In the genomic region with DNA sequence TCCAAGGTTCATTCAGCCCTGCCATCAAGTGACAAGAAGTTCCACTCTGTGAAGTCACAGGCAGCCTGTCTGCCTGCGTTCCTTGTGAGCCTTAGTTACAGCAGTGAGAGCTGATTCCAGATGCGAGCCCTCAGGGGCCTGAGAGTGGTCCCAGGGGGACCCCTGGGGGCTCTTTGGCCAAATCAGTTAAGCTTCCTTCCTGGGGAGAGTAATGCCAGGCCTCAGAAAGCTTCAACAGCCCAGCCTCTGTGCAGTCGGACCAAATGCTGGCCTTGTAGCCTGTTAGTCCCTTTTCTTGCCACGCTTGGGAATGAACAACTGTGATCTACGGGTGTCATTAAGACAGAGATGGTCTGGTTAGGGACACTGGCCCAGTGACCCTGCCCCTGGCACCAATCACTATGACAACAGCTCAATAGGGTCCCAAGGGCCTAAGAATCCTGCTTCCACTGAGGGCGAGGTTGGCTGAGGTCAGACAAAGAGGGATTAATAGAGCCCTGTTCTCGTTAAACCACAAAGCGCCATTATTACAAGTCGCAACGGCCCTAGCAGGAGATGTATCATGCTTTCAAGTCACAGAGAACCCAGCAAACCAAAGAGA, we compare ENCODE assay signal across 9 cellular contexts. TPM values are rescaled to one million over a fixed set of nuclear protein-coding genes. Genes with fewer than 3 reads are reported as not detected.
A peak's percentile ranks its signal among the peaks of the same experiment; 100 is the strongest.
DNase-seq lines count a peak whose midpoint lies in the region; ATAC-seq, FAIRE-seq and TF ChIP-seq lines count a peak whose summit lies in the region.
"Had no signal": no experiment of that assay in that cellular context is flagged by ENCODE, and none has a peak within 500 bp of the region (broad histone marks: within the 10 kb centered on the region; RNA-seq: fewer than 3 reads in every experiment).

No MANE protein-coding gene starts in this region.

- DNase-seq in A549 (ENCODE audit: low read depth in 1 of 2, low spot score in 1 of 2) = no peak
- peak; percentile 58 for DNase-seq in WERI-Rb-1
- no peak for DNase-seq in right atrium auricular region (ENCODE audit: low spot score)
- peak in 4 of 5 donors; percentile 15 to 31 (median 24) for DNase-seq in ovary
- no peak for DNase-seq in NCI-H1436 treated with DMSO at 0.1 percent for 48 hours (lab: John Stamatoyannopoulos, UW)
- no peak for DNase-seq in NCI-H1436 (lab: John Stamatoyannopoulos, UW)
- DNase-seq: NCI-H187 treated with DMSO at 0.1 percent for 48 hours had no signal

- H3K4me3 ChIP-seq in A549 = no peak overlapping the region
- H3K4me3 ChIP-seq in WERI-Rb-1 (ENCODE audit: low read depth, low read length) = no peak overlapping the region
- no peak overlapping the region for H3K4me3 ChIP-seq in right atrium auricular region
- no peak overlapping the region for H3K4me3 ChIP-seq in ovary

- TF ChIP-seq RAD21 in A549 (conservative IDR thresholded peaks at IDR 0.05 in 1 of 2, IDR thresholded peaks at IDR 0.05 in 1 of 2) = no peak

- POLR2A ChIA-PET in A549 (lab: Yijun Ruan, JAX) = interaction anchor here (7.3 kb wide), 1 partner anchor 153 kb away, joined by 51 read pairs; a partner anchor contains a TSS

- CTCF ChIA-PET in A549 (lab: Yijun Ruan, JAX) = interaction anchor here (0.6 to 12.0 kb wide), 22 partner anchors 9 to 338 kb away, joined by 3 to 112 read pairs (median 4); a partner anchor contains a TSS

- TF ChIP-seq POLR2A in A549 (IDR thresholded peaks at IDR 0.05; ENCODE audit: low read length) (no peak), ovary (IDR thresholded peaks at IDR 0.05) (no peak)

- ATAC-seq in A549 (no peak), HG03432 (IDR thresholded peaks at IDR 0.05; ENCODE audit: unreplicated experiment) (no peak), GM19455 (IDR thresholded peaks at IDR 0.05; ENCODE audit: unreplicated experiment) (no peak)

- no peaks in the 10 kb centered on the region for H3K36me3 ChIP-seq in WERI-Rb-1
- no peaks in the 10 kb centered on the region for H3K36me3 ChIP-seq in right atrium auricular region
- no peaks in the 10 kb centered on the region for H3K36me3 ChIP-seq in ovary

- FAIRE-seq in A549 (lab: Jason Lieb, UNC) = no peak

- H3K4me1 ChIP-seq in A549 = peaks cover 27% of the 10 kb centered on the region
- peaks cover 4 to 62% of the 10 kb centered on the region in 2 donors for H3K4me1 ChIP-seq in right atrium auricular region
- peaks cover 21% of the 10 kb centered on the region for H3K4me1 ChIP-seq in ovary (ENCODE audit: insufficient read depth)

- no peaks in the 10 kb centered on the region for H3K9me3 ChIP-seq in A549
- H3K9me3 ChIP-seq in WERI-Rb-1 (ENCODE audit: severe bottlenecking) = no peaks in the 10 kb centered on the region
- no peaks in the 10 kb centered on the region for H3K9me3 ChIP-seq in right atrium auricular region
- no peaks in the 10 kb centered on the region for H3K9me3 ChIP-seq in ovary

- H3K4me2 ChIP-seq in A549 = no peak overlapping the region

- WGBS in A549 (ENCODE audit: missing lambda C conversion rate) = 89% methylated on average over 10 of the region's 10 CpGs
- 89 to 94% (median 91%) methylated on average over 10 of the region's 10 CpGs for WGBS in ovary, 3 donors

- no peak for TF ChIP-seq CTCF in A549 (IDR thresholded peaks at IDR 0.05)
- no peak for TF ChIP-seq CTCF in WERI-Rb-1 (IDR thresholded peaks at IDR 0.05; ENCODE audit: low read depth, low read length)
- TF ChIP-seq CTCF in right atrium auricular region (IDR thresholded peaks at IDR 0.05) = no peak
- no peak for TF ChIP-seq CTCF in ovary (IDR thresholded peaks at IDR 0.05)

- H3K27ac ChIP-seq in A549 (peak overlapping the region; percentile 7 to 63; a peak in 4 of 6 replicates), WERI-Rb-1 (peak overlapping the region; percentile 2; the same call in 1 of the 2 replicates), right atrium auricular region (peak overlapping the region; percentile 79 to 85), ovary (no peak overlapping the region)

- TF ChIP-seq EP300 in A549 (IDR thresholded peaks at IDR 0.05) (no peak), ovary (IDR thresholded peaks at IDR 0.05) (no peak)

- intact Hi-C loops in ovary (cut with DNase I) = loop anchor here in 2 of 4 donors (5.0 to 10.0 kb wide), 2 partner anchors 145 to 153 kb away; a partner anchor contains a TSS

- H3K27me3 ChIP-seq in WERI-Rb-1 (ENCODE audit: insufficient read depth, low read depth, severe bottlenecking) (no peaks in the 10 kb centered on the region), right atrium auricular region (no peaks in the 10 kb centered on the region), ovary (no peaks in the 10 kb centered on the region)

TF ChIP-seq in A549, 52 proteins besides CTCF, POLR2A, EP300 and RAD21:
- TF ChIP-seq CBX2 (IDR thresholded peaks at IDR 0.05; ENCODE audit: borderline replicate concordance, low read depth) = no peak
- TF ChIP-seq SMC3 (IDR thresholded peaks at IDR 0.05) = no peak
- TF ChIP-seq HDAC2 (IDR thresholded peaks at IDR 0.05) = no peak
- TF ChIP-seq EHMT2 (IDR thresholded peaks at IDR 0.05; ENCODE audit: low read depth) = no peak
- TF ChIP-seq HOXB5 (CRISPR knock-in tag; IDR thresholded peaks at IDR 0.05) = no peak
- TF ChIP-seq, protein P1, sequence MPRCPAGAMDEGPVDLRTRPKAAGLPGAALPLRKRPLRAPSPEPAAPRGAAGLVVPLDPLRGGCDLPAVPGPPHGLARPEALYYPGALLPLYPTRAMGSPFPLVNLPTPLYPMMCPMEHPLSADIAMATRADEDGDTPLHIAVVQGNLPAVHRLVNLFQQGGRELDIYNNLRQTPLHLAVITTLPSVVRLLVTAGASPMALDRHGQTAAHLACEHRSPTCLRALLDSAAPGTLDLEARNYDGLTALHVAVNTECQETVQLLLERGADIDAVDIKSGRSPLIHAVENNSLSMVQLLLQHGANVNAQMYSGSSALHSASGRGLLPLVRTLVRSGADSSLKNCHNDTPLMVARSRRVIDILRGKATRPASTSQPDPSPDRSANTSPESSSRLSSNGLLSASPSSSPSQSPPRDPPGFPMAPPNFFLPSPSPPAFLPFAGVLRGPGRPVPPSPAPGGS (IDR thresholded peaks at IDR 0.05) = no peak
- TF ChIP-seq, protein P2, sequence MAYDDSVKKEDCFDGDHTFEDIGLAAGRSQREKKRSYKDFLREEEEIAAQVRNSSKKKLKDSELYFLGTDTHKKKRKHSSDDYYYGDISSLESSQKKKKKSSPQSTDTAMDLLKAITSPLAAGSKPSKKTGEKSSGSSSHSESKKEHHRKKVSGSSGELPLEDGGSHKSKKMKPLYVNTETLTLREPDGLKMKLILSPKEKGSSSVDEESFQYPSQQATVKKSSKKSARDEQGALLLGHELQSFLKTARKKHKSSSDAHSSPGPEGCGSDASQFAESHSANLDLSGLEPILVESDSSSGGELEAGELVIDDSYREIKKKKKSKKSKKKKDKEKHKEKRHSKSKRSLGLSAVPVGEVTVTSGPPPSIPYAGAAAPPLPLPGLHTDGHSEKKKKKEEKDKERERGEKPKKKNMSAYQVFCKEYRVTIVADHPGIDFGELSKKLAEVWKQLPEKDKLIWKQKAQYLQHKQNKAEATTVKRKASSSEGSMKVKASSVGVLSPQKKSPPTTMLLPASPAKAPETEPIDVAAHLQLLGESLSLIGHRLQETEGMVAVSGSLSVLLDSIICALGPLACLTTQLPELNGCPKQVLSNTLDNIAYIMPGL (CRISPR knock-in tag; IDR thresholded peaks at IDR 0.05; ENCODE audit: borderline replicate concordance) = no peak
- TF ChIP-seq GATA3 (IDR thresholded peaks at IDR 0.05; ENCODE audit: borderline replicate concordance) = no peak
- TF ChIP-seq JUNB (IDR thresholded peaks at IDR 0.05) = no peak
- no peak for TF ChIP-seq ZC3H11A (IDR thresholded peaks at IDR 0.05)
- TF ChIP-seq RARB (CRISPR knock-in tag; IDR thresholded peaks at IDR 0.05) = no peak
- TF ChIP-seq ZSCAN20 (CRISPR knock-in tag; IDR thresholded peaks at IDR 0.05) = no peak
- TF ChIP-seq HOXA7 (CRISPR knock-in tag; IDR thresholded peaks at IDR 0.05) = no peak
- no peak for TF ChIP-seq MAZ (IDR thresholded peaks at IDR 0.05; ENCODE audit: borderline replicate concordance, low read depth, low read length)
- TF ChIP-seq CEBPB (IDR thresholded peaks at IDR 0.05) = no peak
TF ChIP-seq in A549: peak in this region for 0.

RNA-seq across cellular contexts. Expression of a gene that starts 50.9 kb away (rescaled TPM):
- polyA plus RNA-seq in A549 (2011; rRNA removed) (12.4 and 13.8 TPM in 2 replicates), A549 (2017; fragmentation: RNase III; extraction: RNeasy Plus Mini Kit Qiagen cat#74134 plus additional on column Dnase treatment) (17.7 to 23.5 TPM (median 20.5 TPM) in 3 replicates), ovary (10 to 100 TPM; 12.0 to 22.2 TPM)
- polyA plus RNA-seq in A549 (2012; cell fraction: cytosol; rRNA removed) = 19.3 and 23.8 TPM in 2 replicates
- polyA plus RNA-seq in A549 (2012; cell fraction: nucleus; rRNA removed) = 35.4 and 36.6 TPM in 2 replicates
- polyA minus RNA-seq in A549 (2011; rRNA and poly(A)+ RNA removed) = 17.5 and 21.2 TPM in 2 replicates
- total RNA-seq in right atrium auricular region (10 to 100 TPM; 19.5 to 26.0 TPM), ovary (10 to 100 TPM; 12.8 to 24.4 (median 22.4) TPM)

Comparison
In these comparisons a context has a peak if more than half of its experiments do, and no peak if none do; other contexts are left out.
1. DNase-seq: peak in WERI-Rb-1 (single experiment) and ovary (4 of 5); none in A549 (0 of 2), right atrium auricular region (single experiment), NCI-H1436 treated with DMSO at 0.1 percent for 48 hours (single experiment) and NCI-H1436 (single experiment).
2. H3K27ac ChIP-seq: peak in A549 (2 of 2), WERI-Rb-1 (single experiment) and right atrium auricular region (2 of 2); none in ovary (0 of 2).